Comparison of ENCODE assay signal across 8 cellular contexts in genomic region chr12:49342914-49343731, GRCh38. TPM values are rescaled to one million over a fixed set of nuclear protein-coding genes. Genes with fewer than 3 reads are reported as not detected.
A peak's percentile ranks its signal among the peaks of the same experiment; 100 is the strongest.
DNase-seq lines count a peak whose midpoint lies in the region; ATAC-seq and TF ChIP-seq lines count a peak whose summit lies in the region.

No MANE protein-coding gene starts in this region.

- POLR2A ChIA-PET in RWPE1 (lab: Yijun Ruan, JAX; ENCODE audit: low non-redundant PET): no interaction called here

- H3K27ac ChIP-seq in cardiac muscle cell: no peak overlapping the region
- H3K27ac ChIP-seq in iPS-18a (ENCODE audit: low read length): no peak overlapping the region
- H3K27ac ChIP-seq in RWPE1: no peak overlapping the region

- peak overlapping the region; percentile 44 to 78 for H3K4me3 Mint-ChIP-seq in activated T-cell treated with anti-CD3 and anti-CD28 coated beads, Interleukin-2, amount 50 U/mL, for 72 hours
- peak overlapping the region; percentile 54 for H3K4me3 Mint-ChIP-seq in stimulated activated memory B cell treated with anti-CD40 and anti-IgM and Interleukin-4, amounts not matched to agents 10 μg/mL and 1 μg/mL and 100 μg/mL, for 72 hours

- H3K4me1 Mint-ChIP-seq in activated T-cell treated with anti-CD3 and anti-CD28 coated beads, Interleukin-2, amount 50 U/mL, for 72 hours (ENCODE audit: low read depth): peaks cover 40% of the 10 kb centered on the region
- H3K4me1 Mint-ChIP-seq in stimulated activated memory B cell treated with anti-CD40 and anti-IgM and Interleukin-4, amounts not matched to agents 10 μg/mL and 1 μg/mL and 100 μg/mL, for 72 hours: peaks cover 56% of the 10 kb centered on the region

- H3K27me3 ChIP-seq in cardiac muscle cell: peaks cover 100% of the 10 kb centered on the region
- H3K27me3 ChIP-seq in iPS-18a (ENCODE audit: control insufficient read depth, insufficient read depth, low read length): peaks cover 100% of the 10 kb centered on the region

- H3K4me3 ChIP-seq in cardiac muscle cell (peak overlapping the region; percentile 26), iPS-18a (ENCODE audit: low read length) (peak overlapping the region; percentile 61)

- H3K9me3 ChIP-seq in cardiac muscle cell (ENCODE audit: low read depth) (no peaks in the 10 kb centered on the region), iPS-18a (ENCODE audit: control insufficient read depth, low read depth, low read length) (no peaks in the 10 kb centered on the region)

- no peak overlapping the region for H3K27ac Mint-ChIP-seq in activated T-cell treated with anti-CD3 and anti-CD28 coated beads, Interleukin-2, amount 50 U/mL, for 72 hours
- H3K27ac Mint-ChIP-seq in stimulated activated memory B cell treated with anti-CD40 and anti-IgM and Interleukin-4, amounts not matched to agents 10 μg/mL and 1 μg/mL and 100 μg/mL, for 72 hours: no peak overlapping the region

- TF ChIP-seq CTCF in cardiac muscle cell (IDR thresholded peaks at IDR 0.05; ENCODE audit: low read depth, low read length) (no peak), RWPE1 (conservative IDR thresholded peaks at IDR 0.05; ENCODE audit: low read depth) (no peak)

- no peaks in the 10 kb centered on the region for H3K36me3 Mint-ChIP-seq in activated T-cell treated with anti-CD3 and anti-CD28 coated beads, Interleukin-2, amount 50 U/mL, for 72 hours (ENCODE audit: insufficient read depth in 2 of 2)
- H3K36me3 Mint-ChIP-seq in stimulated activated memory B cell treated with anti-CD40 and anti-IgM and Interleukin-4, amounts not matched to agents 10 μg/mL and 1 μg/mL and 100 μg/mL, for 72 hours: no peaks in the 10 kb centered on the region

- H3K27me3 Mint-ChIP-seq in activated T-cell treated with anti-CD3 and anti-CD28 coated beads, Interleukin-2, amount 50 U/mL, for 72 hours (ENCODE audit: low read depth): peaks cover 80% of the 10 kb centered on the region
- H3K27me3 Mint-ChIP-seq in stimulated activated memory B cell treated with anti-CD40 and anti-IgM and Interleukin-4, amounts not matched to agents 10 μg/mL and 1 μg/mL and 100 μg/mL, for 72 hours: peaks cover 79% of the 10 kb centered on the region

- ATAC-seq in activated T-cell treated with anti-CD3 and anti-CD28 coated beads, Interleukin-2, amount 50 U/mL, for 72 hours (replicated peaks in 1 of 2): peak; percentile 65 to 66
- no peak for ATAC-seq in stimulated activated memory B cell treated with anti-CD40 and anti-IgM and Interleukin-4, amounts not matched to agents 10 μg/mL and 1 μg/mL and 100 μg/mL, for 72 hours

- no peak for DNase-seq in cardiac muscle cell (ENCODE audit: low read depth in 1 of 2, low spot score in 1 of 2)
- DNase-seq in cardiac septum (ENCODE audit: low spot score): no peak
- peak; percentile 59 to 69 for DNase-seq in activated T-cell treated with anti-CD3 and anti-CD28 coated beads, Interleukin-2, amount 50 U/mL, for 72 hours
- DNase-seq in SIG-M5 (lab: John Stamatoyannopoulos, UW): no peak
- no peak for DNase-seq in NCI-H1105 (lab: John Stamatoyannopoulos, UW)
- no peak for DNase-seq in RWPE1 (ENCODE audit: low spot score)

- CTCF ChIA-PET in RWPE1 (lab: Yijun Ruan, JAX): interaction anchor here (0.6 to 2.7 kb wide), 10 partner anchors 9 to 170 kb away, joined by 3 to 30 read pairs (median 6); no protein-coding TSS in a partner anchor

- H3K9ac ChIP-seq in iPS-18a (ENCODE audit: low read length): no peak overlapping the region

- H3K9me3 Mint-ChIP-seq in activated T-cell treated with anti-CD3 and anti-CD28 coated beads, Interleukin-2, amount 50 U/mL, for 72 hours: no peaks in the 10 kb centered on the region
- no peaks in the 10 kb centered on the region for H3K9me3 Mint-ChIP-seq in stimulated activated memory B cell treated with anti-CD40 and anti-IgM and Interleukin-4, amounts not matched to agents 10 μg/mL and 1 μg/mL and 100 μg/mL, for 72 hours

- H3K36me3 ChIP-seq in cardiac muscle cell (no peaks in the 10 kb centered on the region), iPS-18a (ENCODE audit: control insufficient read depth, low read depth, low read length) (no peaks in the 10 kb centered on the region)

- peaks cover 19% of the 10 kb centered on the region for H3K4me1 ChIP-seq in cardiac muscle cell (ENCODE audit: low read depth)
- peaks cover 37% of the 10 kb centered on the region for H3K4me1 ChIP-seq in iPS-18a (ENCODE audit: control insufficient read depth, low read depth, low read length)

- intact Hi-C loops in cardiac septum (cut with DNase I): no loop called here

RNA-seq across cellular contexts. Expression of gene DNAJC22, which starts 3.6 kb away (rescaled TPM):
- 0.48 and 0.49 TPM in 2 replicates for total RNA-seq in cardiac muscle cell
- 0.33 and 1.1 TPM in 2 replicates for polyA plus RNA-seq in cardiac muscle cell
- 0.70 TPM for total RNA-seq in cardiac septum
- under 1 TPM in 1 of 2 donors, not detected in 1; 0.05 TPM for total RNA-seq in activated T-cell treated with anti-CD3 and anti-CD28 coated beads, Interleukin-2, amount 50 U/mL, for 72 hours

RNA-seq across cellular contexts. Expression of gene C1QL4, which starts 6.1 kb away (rescaled TPM):
- not detected in 2 replicates for total RNA-seq in cardiac muscle cell
- not detected in 2 replicates for polyA plus RNA-seq in cardiac muscle cell
- not detected for total RNA-seq in cardiac septum
- total RNA-seq in activated T-cell treated with anti-CD3 and anti-CD28 coated beads, Interleukin-2, amount 50 U/mL, for 72 hours: under 1 TPM in 1 of 2 donors, not detected in 1; 0.12 TPM

RNA-seq across cellular contexts. Expression of gene TROAP, which starts 20.1 kb away (rescaled TPM):
- 8.0 and 72.9 TPM in 2 replicates for total RNA-seq in cardiac muscle cell
- polyA plus RNA-seq in cardiac muscle cell: 8.2 and 82.4 TPM in 2 replicates
- not detected for total RNA-seq in cardiac septum
- 10 to 100 TPM; 63.8 to 77.9 TPM for total RNA-seq in activated T-cell treated with anti-CD3 and anti-CD28 coated beads, Interleukin-2, amount 50 U/mL, for 72 hours

RNA-seq across cellular contexts. Expression of gene SPATS2, which starts 24.1 kb away (rescaled TPM):
- total RNA-seq in cardiac muscle cell: 23.3 and 31.0 TPM in 2 replicates
- 43.1 and 50.0 TPM in 2 replicates for polyA plus RNA-seq in cardiac muscle cell
- total RNA-seq in cardiac septum: 6.2 TPM
- total RNA-seq in activated T-cell treated with anti-CD3 and anti-CD28 coated beads, Interleukin-2, amount 50 U/mL, for 72 hours: 10 to 100 TPM; 12.3 to 16.4 TPM

RNA-seq across cellular contexts. Expression of gene PRPH, which starts 48.2 kb away (rescaled TPM):
- total RNA-seq in cardiac muscle cell (0.53 and 4.0 TPM in 2 replicates), cardiac septum (0.38 TPM)
- polyA plus RNA-seq in cardiac muscle cell: 1.1 and 1.8 TPM in 2 replicates
- total RNA-seq in activated T-cell treated with anti-CD3 and anti-CD28 coated beads, Interleukin-2, amount 50 U/mL, for 72 hours: 1 to 10 TPM in 1 of 2 donors, not detected in 1; 1.7 TPM

Comparison
In these comparisons a context has a peak if more than half of its experiments do, and no peak if none do; other contexts are left out.
1. DNase-seq: peak in activated T-cell treated with anti-CD3 and anti-CD28 coated beads, Interleukin-2, amount 50 U/mL, for 72 hours (2 of 2); none in cardiac muscle cell (0 of 2), cardiac septum (single experiment), SIG-M5 (single experiment), NCI-H1105 (single experiment) and RWPE1 (single experiment).